In the genomic region with DNA sequence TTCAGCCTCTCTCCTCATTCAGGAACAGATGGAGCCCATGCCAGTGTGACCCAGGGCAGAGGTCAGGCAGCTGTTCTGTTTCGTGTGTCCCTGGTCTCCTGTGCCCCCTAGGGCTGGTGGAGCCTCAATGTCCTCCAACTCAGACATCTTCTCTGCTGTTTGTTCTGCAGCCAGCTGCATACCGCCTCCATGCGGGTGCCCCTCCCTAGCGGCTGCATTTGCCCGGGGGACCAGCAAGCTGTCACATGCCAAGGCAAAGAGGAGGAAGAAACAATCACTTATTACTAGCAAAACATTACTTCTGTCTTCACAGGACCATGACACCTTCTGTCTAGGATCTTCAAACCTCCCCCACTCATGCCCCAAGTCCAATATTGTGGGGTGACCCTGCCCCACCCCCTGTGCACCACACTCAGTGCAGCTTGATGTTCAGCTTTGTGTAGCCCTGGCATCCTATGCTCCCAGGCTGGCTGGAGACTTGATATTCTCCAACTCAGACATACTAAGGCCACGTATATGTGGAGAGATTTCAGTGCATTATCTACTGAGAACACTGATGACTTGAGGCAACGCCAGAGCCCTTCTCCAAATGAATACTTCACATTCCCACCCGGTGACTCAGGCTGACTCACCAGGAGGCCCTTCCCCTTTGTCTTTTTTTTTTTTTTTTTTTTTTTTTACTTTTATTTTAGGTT, we compare ENCODE assay signal across 8 cellular contexts.
DNase-seq lines count a peak whose midpoint lies in the region; ATAC-seq and TF ChIP-seq lines count a peak whose summit lies in the region.

No MANE protein-coding gene starts in this region.

- peaks cover 3% of the 10 kb centered on the region for H3K27me3 Mint-ChIP-seq in brain
- peaks cover 9 to 15% of the 10 kb centered on the region in 2 donors for H3K27me3 Mint-ChIP-seq in effector memory CD8-positive, alpha-beta T cell
- H3K27me3 Mint-ChIP-seq in activated naive CD4-positive, alpha-beta T cell treated with anti-CD3 and anti-CD28 coated beads, Interleukin-2, amount 10 ng/mL, durations not matched to agents 7 days and 5 days, result no peaks in the 10 kb centered on the region

- peak; percentile 91 for DNase-seq in AG04450 (ENCODE audit: low read depth, low spot score)
- peak; percentile 52 for DNase-seq in HT-29 (ENCODE audit: low spot score)
- DNase-seq in kidney glomerular epithelial cell (lab: John Stamatoyannopoulos, UW), result peak; percentile 91
- no peak for DNase-seq in effector memory CD8-positive, alpha-beta T cell
- no peak for DNase-seq in activated naive CD4-positive, alpha-beta T cell treated with anti-CD3 and anti-CD28 coated beads, Interleukin-2, amount 10 ng/mL, durations not matched to agents 7 days and 5 days

- H3K27ac ChIP-seq in AG04450 (ENCODE audit: low read depth, low read length), result peak overlapping the region; percentile 84

- H3K27me3 ChIP-seq in AG04450 (ENCODE audit: control insufficient read depth, insufficient read depth, low read length), result no peaks in the 10 kb centered on the region

- H3K4me3 Mint-ChIP-seq in brain, result no peak overlapping the region
- no peak overlapping the region for H3K4me3 Mint-ChIP-seq in effector memory CD8-positive, alpha-beta T cell
- H3K4me3 Mint-ChIP-seq in activated naive CD4-positive, alpha-beta T cell treated with anti-CD3 and anti-CD28 coated beads, Interleukin-2, amount 10 ng/mL, durations not matched to agents 7 days and 5 days, result no peak overlapping the region

- H3K4me1 Mint-ChIP-seq in brain, result peaks cover 7% of the 10 kb centered on the region
- no peaks in the 10 kb centered on the region for H3K4me1 Mint-ChIP-seq in effector memory CD8-positive, alpha-beta T cell (ENCODE audit: low read depth in 2 of 2)
- H3K4me1 Mint-ChIP-seq in activated naive CD4-positive, alpha-beta T cell treated with anti-CD3 and anti-CD28 coated beads, Interleukin-2, amount 10 ng/mL, durations not matched to agents 7 days and 5 days, result no peaks in the 10 kb centered on the region

- TF ChIP-seq CTCF in AG04450 (IDR thresholded peaks at IDR 0.05; ENCODE audit: low read depth, low read length) (no peak), brain (conservative IDR thresholded peaks at IDR 0.05) (no peak)

- ATAC-seq in GM19463 (IDR thresholded peaks at IDR 0.05; ENCODE audit: unreplicated experiment), result no peak
- ATAC-seq in effector memory CD8-positive, alpha-beta T cell (replicated peaks), result no peak
- ATAC-seq in HG03378 (IDR thresholded peaks at IDR 0.05; ENCODE audit: unreplicated experiment), result no peak

- H3K36me3 Mint-ChIP-seq in brain, result no peaks in the 10 kb centered on the region
- H3K36me3 Mint-ChIP-seq in effector memory CD8-positive, alpha-beta T cell (ENCODE audit: insufficient read depth), result no peaks in the 10 kb centered on the region
- H3K36me3 Mint-ChIP-seq in activated naive CD4-positive, alpha-beta T cell treated with anti-CD3 and anti-CD28 coated beads, Interleukin-2, amount 10 ng/mL, durations not matched to agents 7 days and 5 days, result no peaks in the 10 kb centered on the region

- H3K27ac Mint-ChIP-seq in brain, result peak overlapping the region in 3 of 5 experiments; percentile 19 to 41 (median 26)
- peak overlapping the region in 1 of 2 donors; percentile 2 for H3K27ac Mint-ChIP-seq in effector memory CD8-positive, alpha-beta T cell
- no peak overlapping the region for H3K27ac Mint-ChIP-seq in activated naive CD4-positive, alpha-beta T cell treated with anti-CD3 and anti-CD28 coated beads, Interleukin-2, amount 10 ng/mL, durations not matched to agents 7 days and 5 days

- CTCF ChIA-PET in AG04450 (lab: Charles Lee), result interaction anchor here (0.6 kb wide), 1 partner anchor 52 kb away, joined by 4 read pairs; no protein-coding TSS in a partner anchor
- CTCF ChIA-PET in activated naive CD4-positive, alpha-beta T cell treated with anti-CD3 and anti-CD28 coated beads, Interleukin-2, amount 10 ng/mL, durations not matched to agents 7 days and 5 days (lab: Charles Lee), result no interaction called here

- 0 out of 2 replicates have a peak overlapping the region, but pooled peaks have one; percentile 13 for H3K4me3 ChIP-seq in AG04450 (ENCODE audit: low read depth, low read length)

- H3K9me3 Mint-ChIP-seq in brain, result peaks cover 0 to 3% (median 0%) of the 10 kb centered on the region in 5 experiments
- peaks cover 0 to 2% of the 10 kb centered on the region in 2 donors for H3K9me3 Mint-ChIP-seq in effector memory CD8-positive, alpha-beta T cell
- H3K9me3 Mint-ChIP-seq in activated naive CD4-positive, alpha-beta T cell treated with anti-CD3 and anti-CD28 coated beads, Interleukin-2, amount 10 ng/mL, durations not matched to agents 7 days and 5 days, result no peaks in the 10 kb centered on the region

- no peaks in the 10 kb centered on the region; the same call in 1 of the 2 replicates for H3K9me3 ChIP-seq in AG04450 (ENCODE audit: control insufficient read depth, insufficient read depth, low read length)

- POLR2A ChIA-PET in AG04450 (lab: Yijun Ruan, JAX), result interaction anchor here (0.6 kb wide), 1 partner anchor 160 kb away, joined by 3 read pairs; no protein-coding TSS in a partner anchor

Comparison
In these comparisons a context has a peak if more than half of its experiments do, and no peak if none do; other contexts are left out.
1. DNase-seq: peak in AG04450 (single experiment), HT-29 (single experiment) and kidney glomerular epithelial cell (single experiment); none in effector memory CD8-positive, alpha-beta T cell (0 of 3) and activated naive CD4-positive, alpha-beta T cell treated with anti-CD3 and anti-CD28 coated beads, Interleukin-2, amount 10 ng/mL, durations not matched to agents 7 days and 5 days (single experiment).